In the genomic region with DNA sequence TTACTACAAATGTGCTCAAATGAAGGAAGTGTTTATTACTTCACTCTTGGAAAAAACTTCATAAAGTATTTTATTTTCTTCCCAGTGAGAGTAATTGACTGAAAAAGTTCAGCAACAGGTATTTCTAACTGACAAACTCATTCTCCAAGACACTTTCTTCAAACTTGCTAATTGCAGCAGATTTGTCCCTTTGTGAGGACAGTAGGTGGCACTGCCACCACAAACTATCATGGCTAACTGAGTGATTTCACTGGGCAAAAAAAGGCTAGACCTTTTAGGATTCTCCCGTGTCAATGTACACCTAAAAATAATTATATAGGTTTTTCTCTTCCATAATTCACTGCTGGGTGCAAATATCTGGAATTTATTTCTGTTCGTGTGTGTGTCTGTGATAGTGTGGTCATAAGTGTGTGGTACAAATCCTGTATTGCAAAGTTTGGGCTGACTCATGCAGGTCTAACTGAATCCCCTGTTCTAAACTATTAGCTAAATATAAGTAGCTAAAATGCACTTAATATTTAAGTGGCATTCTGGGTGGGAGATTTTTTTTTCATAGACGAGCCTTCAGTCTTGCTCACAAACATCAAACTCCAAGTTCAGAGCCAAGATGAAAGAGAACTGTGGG, we compare ENCODE assay signal across 9 cellular contexts. TPM values are rescaled to one million over a fixed set of nuclear protein-coding genes. Genes with fewer than 3 reads are reported as not detected.
DNase-seq lines count a peak whose midpoint lies in the region; ATAC-seq and TF ChIP-seq lines count a peak whose summit lies in the region.
"Had no signal": no experiment of that assay in that cellular context is flagged by ENCODE, and none has a peak within 500 bp of the region (broad histone marks: within the 10 kb centered on the region; RNA-seq: fewer than 3 reads in every experiment).

No MANE protein-coding gene starts in this region.

- no peaks in the 10 kb centered on the region for H3K9me3 Mint-ChIP-seq in activated T-cell treated with anti-CD3 and anti-CD28 coated beads, Interleukin-2, amount 50 U/mL, for 4 hours
- H3K9me3 Mint-ChIP-seq: activated naive CD8-positive, alpha-beta T cell treated with anti-CD3 and anti-CD28 coated beads, Interleukin-2, amount 10 ng/mL, durations not matched to agents 7 days and 5 days had no signal

- no peak overlapping the region for H3K4me3 ChIP-seq in hepatocyte

- no peak overlapping the region for H3K27ac ChIP-seq in hepatocyte

- no peaks in the 10 kb centered on the region for H4K20me1 ChIP-seq in hepatocyte (ENCODE audit: insufficient read depth, poor library complexity, severe bottlenecking)

- peak; percentile 84 for TF ChIP-seq CTCF in hepatocyte (IDR thresholded peaks at IDR 0.05; ENCODE audit: poor library complexity)

- H3K79me2 ChIP-seq in hepatocyte, result no peaks in the 10 kb centered on the region

- ATAC-seq in activated T-cell treated with anti-CD3 and anti-CD28 coated beads, Interleukin-2, amount 50 U/mL, for 4 hours, result no peak
- ATAC-seq in GM19463 (IDR thresholded peaks at IDR 0.05; ENCODE audit: unreplicated experiment) (no peak), HG03139 (IDR thresholded peaks at IDR 0.05; ENCODE audit: unreplicated experiment) (no peak)

- 21% methylated on average over 3 of the region's 3 CpGs for WGBS in hepatocyte (ENCODE audit: low lambda C conversion rate, missing lambda C conversion rate)

- DNase-seq in activated T-cell treated with anti-CD3 and anti-CD28 coated beads, Interleukin-2, amount 50 U/mL, for 1 hour, result peak; percentile 33
- DNase-seq in activated T-cell treated with anti-CD3 and anti-CD28 coated beads, Interleukin-2, amount 50 U/mL, for 4 hours, result no peak
- peak; percentile 43 for DNase-seq in NCI-H1105 (lab: John Stamatoyannopoulos, UW)
- DNase-seq in activated gamma-delta T cell treated with anti-CD3 and anti-CD28 coated beads, Interleukin-2, amount 50 U/mL, for 16 hours (ENCODE audit: low read depth), result peak; percentile 11
- DNase-seq in hepatocyte (ENCODE audit: low spot score), result peak; percentile 64
- peak; percentile 9 for DNase-seq in stimulated activated naive CD4-positive, alpha-beta T cell treated with Interleukin-2 at 50 U/mL for 16 hours (lab: John Stamatoyannopoulos, UW)
- DNase-seq: activated naive CD8-positive, alpha-beta T cell treated with anti-CD3 and anti-CD28 coated beads, Interleukin-2, amount 10 ng/mL, durations not matched to agents 7 days and 5 days had no signal

- no peaks in the 10 kb centered on the region for H3K36me3 ChIP-seq in hepatocyte (replicated peaks; ENCODE audit: insufficient read depth, low read depth)

- H3K4me1 Mint-ChIP-seq in activated T-cell treated with anti-CD3 and anti-CD28 coated beads, Interleukin-2, amount 50 U/mL, for 4 hours (ENCODE audit: low read depth), result peaks cover 12% of the 10 kb centered on the region

- no peak overlapping the region for H3K4me2 ChIP-seq in hepatocyte

- peaks cover 38% of the 10 kb centered on the region for H3K27me3 Mint-ChIP-seq in activated T-cell treated with anti-CD3 and anti-CD28 coated beads, Interleukin-2, amount 50 U/mL, for 4 hours (ENCODE audit: low read depth)

- H3K36me3 Mint-ChIP-seq in activated T-cell treated with anti-CD3 and anti-CD28 coated beads, Interleukin-2, amount 50 U/mL, for 4 hours (ENCODE audit: insufficient read depth), result no peaks in the 10 kb centered on the region
- H3K36me3 Mint-ChIP-seq: activated naive CD8-positive, alpha-beta T cell treated with anti-CD3 and anti-CD28 coated beads, Interleukin-2, amount 10 ng/mL, durations not matched to agents 7 days and 5 days had no signal

- H3K27me3 ChIP-seq in hepatocyte, result peaks cover 31% of the 10 kb centered on the region

- no peaks in the 10 kb centered on the region for H3K9me3 ChIP-seq in hepatocyte (ENCODE audit: low read depth)

- H2AFZ ChIP-seq in hepatocyte, result no peak overlapping the region

- no peak overlapping the region for H3K4me3 Mint-ChIP-seq in activated T-cell treated with anti-CD3 and anti-CD28 coated beads, Interleukin-2, amount 50 U/mL, for 4 hours
- H3K4me3 Mint-ChIP-seq: activated naive CD8-positive, alpha-beta T cell treated with anti-CD3 and anti-CD28 coated beads, Interleukin-2, amount 10 ng/mL, durations not matched to agents 7 days and 5 days had no signal

- peaks cover 9% of the 10 kb centered on the region for H3K4me1 ChIP-seq in hepatocyte (ENCODE audit: insufficient read depth)

- no peaks in the 10 kb centered on the region for H3K9me2 ChIP-seq in hepatocyte (replicated peaks; ENCODE audit: insufficient read depth)

RNA-seq across cellular contexts. Expression of a gene that starts 3.9 kb away (rescaled TPM):
- under 1 TPM in 1 of 3 donors, not detected in 2; 0.27 TPM for total RNA-seq in activated T-cell treated with anti-CD3 and anti-CD28 coated beads, Interleukin-2, amount 50 U/mL, for 4 hours
- 1.2 and 2.0 TPM in 2 replicates for total RNA-seq in hepatocyte
- polyA plus RNA-seq in hepatocyte, result 1.5 and 2.1 TPM in 2 replicates
- total RNA-seq: activated naive CD8-positive, alpha-beta T cell treated with anti-CD3 and anti-CD28 coated beads, Interleukin-2, amount 10 ng/mL, durations not matched to agents 7 days and 5 days had no signal
